In the genomic region with DNA sequence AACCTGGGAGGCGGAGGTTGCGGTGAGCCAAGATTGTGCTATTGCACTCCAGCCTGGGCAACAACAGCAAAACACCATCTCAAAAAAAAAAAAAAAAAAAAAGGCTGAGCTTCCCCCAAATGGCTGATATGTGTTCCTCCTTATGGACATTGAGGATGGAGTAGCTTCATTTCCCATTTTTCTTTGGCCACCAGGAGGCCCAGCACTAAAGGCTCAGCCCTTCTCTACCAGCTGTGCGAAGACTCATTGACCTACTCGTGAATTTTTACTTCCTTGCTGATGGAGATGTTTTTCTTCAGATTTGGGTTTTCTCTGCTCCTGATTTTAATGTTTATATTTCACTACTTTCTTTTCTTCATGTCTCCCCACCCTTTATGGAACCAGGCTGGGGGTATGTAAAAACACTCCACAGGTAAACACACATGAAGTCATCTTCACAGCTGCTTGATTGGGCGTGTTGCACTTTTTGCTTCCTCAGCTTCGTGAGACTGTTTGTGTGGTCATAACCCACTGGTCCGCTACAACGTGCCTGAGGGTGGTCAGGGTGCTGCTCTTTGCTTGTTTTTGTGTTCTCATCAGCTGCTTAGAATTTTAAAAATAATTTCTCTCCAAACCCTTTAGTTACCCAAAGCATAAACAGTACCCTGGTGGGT, we compare ENCODE assay signal across 9 cellular contexts. TPM values are rescaled to one million over a fixed set of nuclear protein-coding genes. Genes with fewer than 3 reads are reported as not detected.
DNase-seq lines count a peak whose midpoint lies in the region; ATAC-seq, FAIRE-seq and TF ChIP-seq lines count a peak whose summit lies in the region.
"Had no signal": no experiment of that assay in that cellular context is flagged by ENCODE, and none has a peak within 500 bp of the region (broad histone marks: within the 10 kb centered on the region; RNA-seq: fewer than 3 reads in every experiment).

No MANE protein-coding gene starts in this region.

- no peak for TF ChIP-seq POLR2A in A549 (IDR thresholded peaks at IDR 0.05; ENCODE audit: low read length)

- H3K9me2 ChIP-seq in SK-N-SH, result no peaks in the 10 kb centered on the region

- H3K79me2 ChIP-seq in SK-N-SH (ENCODE audit: insufficient read depth), result peaks cover 22% of the 10 kb centered on the region; the same call in 1 of the 2 replicates

- H3K27ac ChIP-seq in A549 (peak overlapping the region; percentile 9 to 21; a peak in 2 of 6 replicates), SK-N-SH (ENCODE audit: low read depth in 2 of 2, low read length in 1 of 2) (no peak overlapping the region)
- H3K27ac ChIP-seq: SK-N-MC had no signal

- peak; percentile 64 to 69 for DNase-seq in A549 (ENCODE audit: low read depth in 1 of 2, low spot score in 1 of 2)
- DNase-seq in GM13977 (ENCODE audit: low spot score), result no peak
- DNase-seq in SK-N-SH, result no peak
- DNase-seq in hepatic stellate cell (ENCODE audit: low spot score), result peak; percentile 55
- DNase-seq in medulla oblongata (ENCODE audit: extremely low spot score), result no peak
- no peak for DNase-seq in dedifferentiated amniotic fluid mesenchymal stem cell (ENCODE audit: extremely low spot score)

- CTCF ChIA-PET in A549 (lab: Yijun Ruan, JAX) (interaction anchor here (0.7 to 36.4 kb wide), 19 partner anchors 10 to 480 kb away, joined by 3 to 732 read pairs (median 3); partner anchors contain the start of genes CIB1, GDPGP1 and SEMA4B), SK-N-SH (lab: Yijun Ruan, JAX) (interaction anchor here (0.8 to 7.1 kb wide), 7 partner anchors 10 to 72 kb away, joined by 3 to 74 read pairs (median 3); partner anchors contain the start of genes SEMA4B and TTLL13)

- no peaks in the 10 kb centered on the region for H3K27me3 ChIP-seq in SK-N-SH (ENCODE audit: insufficient read depth)

- in situ Hi-C loops in GM13977 (cut with MboI; ENCODE audit: low pct_unique_long_range_greater_than_20kb, low sequenced_read_pairs, unreplicated experiment), result loop anchor here (5.0 kb wide), 1 partner anchor 52 kb away; no protein-coding TSS in a partner anchor

- peaks cover 6 to 10% of the 10 kb centered on the region in 2 experiments for H3K36me3 ChIP-seq in SK-N-SH (replicated peaks in 1 of 2; ENCODE audit: control insufficient read depth in 1 of 2, insufficient read depth in 2 of 2, low read length in 1 of 2)

- POLR2A ChIA-PET in A549 (lab: Yijun Ruan, JAX) (interaction anchor here (0.6 to 1.7 kb wide), 5 partner anchors 13 to 451 kb away, joined by 3 to 5 read pairs (median 4); partner anchors contain the start of genes CIB1 and SEMA4B), SK-N-SH (lab: Yijun Ruan, JAX) (interaction anchor here (0.6 kb wide), 2 partner anchors 13 to 14 kb away, joined by 3 read pairs; partner anchors contain the start of gene SEMA4B)

- no peak overlapping the region for H3K4me3 ChIP-seq in A549
- no peak overlapping the region for H3K4me3 ChIP-seq in SK-N-SH (ENCODE audit: low read depth in 2 of 2, low read length in 1 of 2)
- H3K4me3 ChIP-seq: SK-N-MC had no signal

- TF ChIP-seq EP300 in A549 (IDR thresholded peaks at IDR 0.05) (no peak), SK-N-SH (IDR thresholded peaks at IDR 0.05; ENCODE audit: borderline replicate concordance in 1 of 2, low read depth in 1 of 2, low read length in 1 of 2) (no peak)

- H2AFZ ChIP-seq in SK-N-SH (ENCODE audit: low read depth), result no peak overlapping the region

- FAIRE-seq in A549 (lab: Jason Lieb, UNC), result no peak

- peak in 1 of 2 experiments; percentile 23; a peak in 2 of 5 replicates for TF ChIP-seq RAD21 in A549 (conservative IDR thresholded peaks at IDR 0.05 in 1 of 2, IDR thresholded peaks at IDR 0.05 in 1 of 2)
- no peak for TF ChIP-seq RAD21 in SK-N-SH (IDR thresholded peaks at IDR 0.05; ENCODE audit: low read length)

- TF ChIP-seq CTCF in A549 (IDR thresholded peaks at IDR 0.05) (peak; percentile 13; the same call in 1 of the 3 replicates), GM13977 (IDR thresholded peaks at IDR 0.05; ENCODE audit: extremely low read depth, insufficient read depth, missing control alignments) (peak; percentile 20), SK-N-SH (IDR thresholded peaks at IDR 0.05) (peak; percentile 44)

- no peaks in the 10 kb centered on the region for H3F3A ChIP-seq in SK-N-SH (replicated peaks; ENCODE audit: insufficient read depth)

- no peak overlapping the region for H3K9ac ChIP-seq in SK-N-SH

- H3K4me2 ChIP-seq in A549 (no peak overlapping the region), SK-N-SH (no peak overlapping the region)

- peaks cover 61% of the 10 kb centered on the region for H3K4me1 ChIP-seq in A549
- peaks cover 9 to 39% of the 10 kb centered on the region in 2 experiments; a peak in 2 of 4 replicates for H3K4me1 ChIP-seq in SK-N-SH (ENCODE audit: control insufficient read depth in 1 of 2, insufficient read depth in 2 of 2, low read depth in 1 of 2, low read length in 1 of 2)

- no peaks in the 10 kb centered on the region for H3K9me3 ChIP-seq in A549
- no peaks in the 10 kb centered on the region for H3K9me3 ChIP-seq in SK-N-SH

- WGBS in A549 (ENCODE audit: missing lambda C conversion rate), result 78% methylated on average over 8 of the region's 8 CpGs
- WGBS in SK-N-SH (ENCODE audit: low lambda C conversion rate), result 92% methylated on average over 8 of the region's 8 CpGs

- ATAC-seq in A549 (peak in 1 of 2 experiments; percentile 53; a peak in 3 of 6 replicates), GM21360 (IDR thresholded peaks at IDR 0.05; ENCODE audit: unreplicated experiment) (no peak), HG02678 (IDR thresholded peaks at IDR 0.05; ENCODE audit: unreplicated experiment) (no peak)

- H4K20me1 ChIP-seq in SK-N-SH (ENCODE audit: insufficient read depth), result no peaks in the 10 kb centered on the region

TF ChIP-seq in A549, 52 proteins besides CTCF, POLR2A, EP300 and RAD21 (continues in another document):
- TF ChIP-seq SMC3 (IDR thresholded peaks at IDR 0.05), result peak; percentile 21; the same call in 1 of the 3 replicates

TF ChIP-seq in SK-N-SH, 30 proteins besides CTCF, POLR2A, EP300 and RAD21:
- TF ChIP-seq RCOR1 (IDR thresholded peaks at IDR 0.05; ENCODE audit: low read length), result no peak

RNA-seq across cellular contexts. Expression of gene SEMA4B, which starts 13.5 kb away (rescaled TPM):
- polyA plus RNA-seq in A549 (2011; rRNA removed), result 45.3 and 61.0 TPM in 2 replicates
- 70.7 and 85.3 TPM in 2 replicates for polyA plus RNA-seq in A549 (2012; cell fraction: cytosol; rRNA removed)
- 165 and 233 TPM in 2 replicates for polyA plus RNA-seq in A549 (2012; cell fraction: nucleus; rRNA removed)
- polyA plus RNA-seq in A549 (2017; fragmentation: RNase III; extraction: RNeasy Plus Mini Kit Qiagen cat#74134 plus additional on column Dnase treatment), result 39.2 to 55.6 TPM (median 47.1 TPM) in 3 replicates
- polyA minus RNA-seq in A549 (2011; rRNA and poly(A)+ RNA removed), result 66.1 and 79.1 TPM in 2 replicates
- polyA plus RNA-seq in SK-N-SH (2012; rRNA removed), result 15.2 and 38.9 TPM in 2 replicates
- polyA plus RNA-seq in SK-N-SH (2012; cell fraction: cytosol; rRNA removed), result 16.4 and 18.3 TPM in 2 replicates
- 48.9 and 49.5 TPM in 2 replicates for polyA plus RNA-seq in SK-N-SH (2012; cell fraction: nucleus; rRNA removed)

RNA-seq across cellular contexts. Expression of gene CIB1, which starts 19.1 kb away (rescaled TPM):
- polyA plus RNA-seq in A549 (2011; rRNA removed), result 84.1 and 130 TPM in 2 replicates
- 187 and 202 TPM in 2 replicates for polyA plus RNA-seq in A549 (2012; cell fraction: cytosol; rRNA removed)
- 190 and 198 TPM in 2 replicates for polyA plus RNA-seq in A549 (2012; cell fraction: nucleus; rRNA removed)
- polyA plus RNA-seq in A549 (2017; fragmentation: RNase III; extraction: RNeasy Plus Mini Kit Qiagen cat#74134 plus additional on column Dnase treatment), result 119 to 124 TPM (median 120 TPM) in 3 replicates
- 47.5 and 53.3 TPM in 2 replicates for polyA minus RNA-seq in A549 (2011; rRNA and poly(A)+ RNA removed)
- 74.7 and 87.9 TPM in 2 replicates for polyA plus RNA-seq in SK-N-SH (2012; rRNA removed)
- 52.7 and 60.3 TPM in 2 replicates for polyA plus RNA-seq in SK-N-SH (2012; cell fraction: cytosol; rRNA removed)
- polyA plus RNA-seq in SK-N-SH (2012; cell fraction: nucleus; rRNA removed), result 63.1 and 96.6 TPM in 2 replicates

RNA-seq across cellular contexts. Expression of gene GDPGP1, which starts 19.3 kb away (rescaled TPM):
- polyA plus RNA-seq in A549 (2011; rRNA removed) (5.4 and 5.7 TPM in 2 replicates), A549 (2017; fragmentation: RNase III; extraction: RNeasy Plus Mini Kit Qiagen cat#74134 plus additional on column Dnase treatment) (3.8 to 5.1 TPM (median 4.4 TPM) in 3 replicates), SK-N-SH (2012; rRNA removed) (2.2 and 2.4 TPM in 2 replicates)
- polyA plus RNA-seq in A549 (2012; cell fraction: cytosol; rRNA removed), result 4.1 and 5.6 TPM in 2 replicates
- polyA plus RNA-seq in A549 (2012; cell fraction: nucleus; rRNA removed), result 7.8 and 8.5 TPM in 2 replicates
- polyA minus RNA-seq in A549 (2011; rRNA and poly(A)+ RNA removed), result 26.4 and 27.4 TPM in 2 replicates
- polyA plus RNA-seq in SK-N-SH (2012; cell fraction: cytosol; rRNA removed), result 0.93 and 2.1 TPM in 2 replicates
- 4.0 and 5.3 TPM in 2 replicates for polyA plus RNA-seq in SK-N-SH (2012; cell fraction: nucleus; rRNA removed)

RNA-seq across cellular contexts. Expression of gene TTLL13, which starts 34.7 kb away (rescaled TPM):
- polyA plus RNA-seq in A549 (2011; rRNA removed) (0.56 and 0.61 TPM in 2 replicates), A549 (2017; fragmentation: RNase III; extraction: RNeasy Plus Mini Kit Qiagen cat#74134 plus additional on column Dnase treatment) (0.17 to 0.29 TPM (median 0.24 TPM) in 3 replicates), SK-N-SH (2012; rRNA removed) (0.03 and 0.06 TPM in 2 replicates)
- polyA plus RNA-seq in A549 (2012; cell fraction: cytosol; rRNA removed), result 0.20 and 0.22 TPM in 2 replicates
- polyA plus RNA-seq in A549 (2012; cell fraction: nucleus; rRNA removed), result 0.24 and 0.28 TPM in 2 replicates
- 0.58 and 1.1 TPM in 2 replicates for polyA minus RNA-seq in A549 (2011; rRNA and poly(A)+ RNA removed)
- 0.01 TPM in 1 of 2 replicates, not detected in the other for polyA plus RNA-seq in SK-N-SH (2012; cell fraction: cytosol; rRNA removed)
- polyA plus RNA-seq in SK-N-SH (2012; cell fraction: nucleus; rRNA removed), result 0.38 and 1.1 TPM in 2 replicates

RNA-seq across cellular contexts. Expression of gene NGRN, which starts 50.8 kb away (rescaled TPM):
- polyA plus RNA-seq in A549 (2011; rRNA removed) (156 and 159 TPM in 2 replicates), A549 (2017; fragmentation: RNase III; extraction: RNeasy Plus Mini Kit Qiagen cat#74134 plus additional on column Dnase treatment) (83.2 to 83.9 TPM (median 83.3 TPM) in 3 replicates), SK-N-SH (2012; rRNA removed) (48.2 and 66.5 TPM in 2 replicates)
- polyA plus RNA-seq in A549 (2012; cell fraction: cytosol; rRNA removed), result 62.6 and 75.6 TPM in 2 replicates
- 29.0 and 39.6 TPM in 2 replicates for polyA plus RNA-seq in A549 (2012; cell fraction: nucleus; rRNA removed)
- 54.3 and 66.6 TPM in 2 replicates for polyA minus RNA-seq in A549 (2011; rRNA and poly(A)+ RNA removed)
- 64.3 and 64.8 TPM in 2 replicates for polyA plus RNA-seq in SK-N-SH (2012; cell fraction: cytosol; rRNA removed)
- 26.8 and 34.3 TPM in 2 replicates for polyA plus RNA-seq in SK-N-SH (2012; cell fraction: nucleus; rRNA removed)

Comparison
In these comparisons a context has a peak if more than half of its experiments do, and no peak if none do; other contexts are left out.
1. DNase-seq: peak in A549 (2 of 2) and hepatic stellate cell (single experiment); none in GM13977 (single experiment), SK-N-SH (single experiment), medulla oblongata (single experiment) and dedifferentiated amniotic fluid mesenchymal stem cell (single experiment).
2. H3K27ac ChIP-seq: peak in A549 (2 of 2); none in SK-N-SH (0 of 2).
3. Of the 12 proteins assayed by ChIP-seq in both A549 and SK-N-SH: peak only in A549: SMC3; only in SK-N-SH: none; in both: CTCF; in neither: 9; mixed calls (peak in some experiments, not most) for 1.
4. Peak in every context shown above with its lines, with median percentiles within 50 percentile points of each other: CTCF ChIP-seq.